In the genomic region with DNA sequence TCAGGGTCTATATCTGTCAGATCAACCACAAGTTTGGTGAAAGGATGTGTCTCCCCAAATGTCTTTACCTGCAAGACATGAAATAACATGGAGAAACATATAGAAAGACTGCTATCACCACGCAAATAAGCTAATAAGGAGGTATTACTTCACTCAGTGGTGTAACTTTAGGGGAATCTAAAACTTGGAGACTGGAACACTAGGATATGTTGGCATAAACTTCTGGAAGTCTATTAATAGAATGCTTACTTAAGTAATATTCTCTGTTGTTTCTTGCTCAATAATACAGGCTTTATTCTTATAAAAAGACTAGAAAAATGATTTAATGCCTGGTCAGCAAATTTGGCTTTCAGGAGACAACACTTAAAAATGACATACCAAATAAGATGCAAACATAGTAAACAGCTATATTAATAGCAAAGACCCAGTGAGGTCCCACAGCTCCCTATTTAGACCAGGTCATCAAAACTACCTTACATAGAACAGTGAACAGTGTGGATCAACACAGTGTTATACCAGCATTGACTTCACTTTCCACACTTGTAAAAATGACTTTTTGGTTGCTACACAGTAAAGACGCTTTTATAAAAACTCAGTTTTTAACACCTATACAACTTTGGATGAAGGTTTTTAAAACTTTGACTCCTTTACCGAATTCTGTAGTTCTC, we compare ENCODE assay signal across 1 cellular context.
TF ChIP-seq lines count a peak whose summit lies in the region.

No MANE protein-coding gene starts in this region.

TF ChIP-seq in HepG2, 621 proteins besides CTCF, POLR2A, EP300 and RAD21:
- TF ChIP-seq MAFF (IDR thresholded peaks at IDR 0.05; ENCODE audit: low read depth, low read length) (peak; percentile 98), E2F2 (CRISPR knock-in tag; IDR thresholded peaks at IDR 0.05; ENCODE audit: borderline replicate concordance) (no peak), ZNF790 (CRISPR knock-in tag; IDR thresholded peaks at IDR 0.05; ENCODE audit: borderline replicate concordance) (no peak), MAFK (conservative IDR thresholded peaks at IDR 0.05 in 1 of 2, IDR thresholded peaks at IDR 0.05 in 1 of 2; ENCODE audit: low read length in 2 of 2) (peak; percentile 95 to 99)
- TF ChIP-seq, protein P1, sequence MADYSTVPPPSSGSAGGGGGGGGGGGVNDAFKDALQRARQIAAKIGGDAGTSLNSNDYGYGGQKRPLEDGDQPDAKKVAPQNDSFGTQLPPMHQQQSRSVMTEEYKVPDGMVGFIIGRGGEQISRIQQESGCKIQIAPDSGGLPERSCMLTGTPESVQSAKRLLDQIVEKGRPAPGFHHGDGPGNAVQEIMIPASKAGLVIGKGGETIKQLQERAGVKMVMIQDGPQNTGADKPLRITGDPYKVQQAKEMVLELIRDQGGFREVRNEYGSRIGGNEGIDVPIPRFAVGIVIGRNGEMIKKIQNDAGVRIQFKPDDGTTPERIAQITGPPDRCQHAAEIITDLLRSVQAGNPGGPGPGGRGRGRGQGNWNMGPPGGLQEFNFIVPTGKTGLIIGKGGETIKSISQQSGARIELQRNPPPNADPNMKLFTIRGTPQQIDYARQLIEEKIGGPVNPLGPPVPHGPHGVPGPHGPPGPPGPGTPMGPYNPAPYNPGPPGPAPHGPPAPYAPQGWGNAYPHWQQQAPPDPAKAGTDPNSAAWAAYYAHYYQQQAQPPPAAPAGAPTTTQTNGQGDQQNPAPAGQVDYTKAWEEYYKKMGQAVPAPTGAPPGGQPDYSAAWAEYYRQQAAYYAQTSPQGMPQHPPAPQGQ (CRISPR knock-in tag; IDR thresholded peaks at IDR 0.05; ENCODE audit: borderline replicate concordance) = no peak
